In genomic region chr11:116771935-116772334, GRCh38 we compare ENCODE assay signal across 8 cellular contexts. TPM values are rescaled to one million over a fixed set of nuclear protein-coding genes. Genes with fewer than 3 reads are reported as not detected.
DNase-seq lines count a peak whose midpoint lies in the region; ATAC-seq and TF ChIP-seq lines count a peak whose summit lies in the region.

No MANE protein-coding gene starts in this region.

- H3K27me3 ChIP-seq in Loucy (ENCODE audit: insufficient read depth, low read length, poor library complexity, severe bottlenecking) = no peaks in the 10 kb centered on the region
- H3K27me3 ChIP-seq in ectodermal cell (ENCODE audit: control insufficient read depth, insufficient read depth, low read length, poor library complexity, severe bottlenecking) = no peaks in the 10 kb centered on the region

- 32 to 44% methylated on average over 1 to 2 of the region's 2 CpGs for WGBS in ectodermal cell, 2 experiments

- peak overlapping the region; percentile 92 for H3K4me2 ChIP-seq in Loucy (ENCODE audit: low read depth, low read length, poor library complexity, severe bottlenecking)

- no peaks in the 10 kb centered on the region for H3K9me3 Mint-ChIP-seq in CD14-positive monocyte
- H3K9me3 Mint-ChIP-seq in neural crest cell = no peaks in the 10 kb centered on the region

- H3K4me1 ChIP-seq in Loucy (ENCODE audit: insufficient read depth, low read length, poor library complexity, severe bottlenecking) (peaks cover 30% of the 10 kb centered on the region), ectodermal cell (ENCODE audit: control insufficient read depth, insufficient read depth, low read length) (peaks cover 6% of the 10 kb centered on the region)

- H3K36me3 Mint-ChIP-seq in CD14-positive monocyte (peaks cover 20 to 30% of the 10 kb centered on the region in 2 donors), neural crest cell (ENCODE audit: low read depth) (peaks cover 13% of the 10 kb centered on the region)

- H3K4me1 Mint-ChIP-seq in CD14-positive monocyte (peaks cover 41% of the 10 kb centered on the region), neural crest cell (peaks cover 32% of the 10 kb centered on the region)

- H3K27me3 Mint-ChIP-seq in CD14-positive monocyte (ENCODE audit: low read depth in 3 of 3) (peaks cover 0 to 5% (median 1%) of the 10 kb centered on the region in 3 donors), neural crest cell (ENCODE audit: low read depth) (no peaks in the 10 kb centered on the region)

- H3K36me3 ChIP-seq in Loucy (ENCODE audit: insufficient read depth, low read length) = peaks cover 7% of the 10 kb centered on the region
- H3K36me3 ChIP-seq in ectodermal cell (ENCODE audit: control insufficient read depth, insufficient read depth, low read length) = peaks cover 10% of the 10 kb centered on the region

- H3F3A ChIP-seq in Loucy (ENCODE audit: low read depth) = 0 out of 2 replicates have a peak, but pooled peaks cover 3% of the 10 kb centered on the region

- no peak for ATAC-seq in GM18517 (IDR thresholded peaks at IDR 0.05; ENCODE audit: unreplicated experiment)
- ATAC-seq in GM19452 (IDR thresholded peaks at IDR 0.05; ENCODE audit: unreplicated experiment) = no peak

- H3K4me3 ChIP-seq in Loucy (ENCODE audit: low read length, poor library complexity, severe bottlenecking) (peak overlapping the region; percentile 95), ectodermal cell (ENCODE audit: insufficient read depth, low read depth, low read length) (peak overlapping the region; percentile 69)

- H3K27ac ChIP-seq in ectodermal cell (ENCODE audit: insufficient read depth, low read depth, low read length, poor library complexity, severe bottlenecking) = no peak overlapping the region

- no peaks in the 10 kb centered on the region for H3K9me3 ChIP-seq in Loucy (ENCODE audit: insufficient read depth, low read depth, low read length)
- no peaks in the 10 kb centered on the region for H3K9me3 ChIP-seq in ectodermal cell (ENCODE audit: control insufficient read depth, low read length)

- TF ChIP-seq CTCF in CD14-positive monocyte (IDR thresholded peaks at IDR 0.05) (no peak), Loucy (conservative IDR thresholded peaks at IDR 0.05; ENCODE audit: low read length) (no peak), neural crest cell (conservative IDR thresholded peaks at IDR 0.05) (no peak)

- no peaks in the 10 kb centered on the region for H3K9me2 ChIP-seq in Loucy (replicated peaks; ENCODE audit: low read depth, low read length)

- peaks cover 54% of the 10 kb centered on the region for H3K79me2 ChIP-seq in Loucy (ENCODE audit: insufficient read depth, low read length)

- H3K4me3 Mint-ChIP-seq in CD14-positive monocyte (peak overlapping the region; percentile 92 to 97), neural crest cell (peak overlapping the region; percentile 98)

- peak overlapping the region; percentile 93 for H3K9ac ChIP-seq in Loucy (ENCODE audit: low read depth, low read length, poor library complexity, severe bottlenecking)

- H3K27ac Mint-ChIP-seq in CD14-positive monocyte (peak overlapping the region in 4 of 7 donors; percentile 93 to 97 (median 94)), neural crest cell (ENCODE audit: unreplicated experiment) (peak overlapping the region; percentile 99)

- DNase-seq in CD14-positive monocyte (ENCODE audit: low spot score) (no peak), neural crest cell (ENCODE audit: low read depth, low spot score) (no peak), NCI-H345 (lab: John Stamatoyannopoulos, UW) (no peak), EL (no peak)

- peak overlapping the region; percentile 91; the same call in 1 of the 2 replicates for H2AFZ ChIP-seq in Loucy (ENCODE audit: low read length)

- intact Hi-C loops in CD14-positive monocyte (cut with micrococcal nuclease) = loop anchor here in 1 of 2 donors (5.0 kb wide), 1 partner anchor 460 kb away; the partner anchor contains the start of genes PCSK7 and RNF214

- H4K20me1 ChIP-seq in Loucy (ENCODE audit: insufficient read depth, low read length, poor library complexity, severe bottlenecking) = peaks cover 21% of the 10 kb centered on the region

RNA-seq across cellular contexts. Expression of gene BUD13, which starts 0.9 kb away (rescaled TPM):
- 1 to 10 TPM; 4.2 to 5.3 TPM for polyA plus RNA-seq in CD14-positive monocyte
- polyA plus RNA-seq in ectodermal cell (2013, experiment 1 of 4) = 36.9 TPM
- polyA plus RNA-seq in ectodermal cell (2013, experiment 2 of 4) = 34.7 TPM
- 25.0 TPM for polyA plus RNA-seq in ectodermal cell (2013, experiment 3 of 4)
- polyA plus RNA-seq in ectodermal cell (2013, experiment 4 of 4) = 30.2 TPM
- 39.0 and 39.7 TPM in 2 replicates for total RNA-seq in neural crest cell

RNA-seq across cellular contexts. Expression of gene ZPR1, which starts 15.9 kb away (rescaled TPM):
- polyA plus RNA-seq in CD14-positive monocyte = 10 to 100 TPM; 35.2 to 35.5 TPM
- 44.2 TPM for polyA plus RNA-seq in ectodermal cell (2013, experiment 1 of 4)
- 43.3 TPM for polyA plus RNA-seq in ectodermal cell (2013, experiment 2 of 4)
- polyA plus RNA-seq in ectodermal cell (2013, experiment 3 of 4) = 43.5 TPM
- polyA plus RNA-seq in ectodermal cell (2013, experiment 4 of 4) = 41.1 TPM
- 40.7 and 44.5 TPM in 2 replicates for total RNA-seq in neural crest cell

RNA-seq across cellular contexts. Expression of gene APOA5, which starts 19.7 kb away (rescaled TPM):
- not detected for polyA plus RNA-seq in CD14-positive monocyte
- not detected for polyA plus RNA-seq in ectodermal cell (2013, experiment 1 of 4)
- polyA plus RNA-seq in ectodermal cell (2013, experiment 2 of 4) = not detected
- polyA plus RNA-seq in ectodermal cell (2013, experiment 3 of 4) = not detected
- not detected for polyA plus RNA-seq in ectodermal cell (2013, experiment 4 of 4)
- not detected in 2 replicates for total RNA-seq in neural crest cell

RNA-seq across cellular contexts. Expression of gene APOA4, which starts 51.2 kb away (rescaled TPM):
- polyA plus RNA-seq in CD14-positive monocyte = not detected
- not detected for polyA plus RNA-seq in ectodermal cell (2013, experiment 1 of 4)
- polyA plus RNA-seq in ectodermal cell (2013, experiment 2 of 4) = 0.12 TPM
- 1.2 TPM for polyA plus RNA-seq in ectodermal cell (2013, experiment 3 of 4)
- polyA plus RNA-seq in ectodermal cell (2013, experiment 4 of 4) = 0.28 TPM
- not detected in 2 replicates for total RNA-seq in neural crest cell

RNA-seq across cellular contexts. Expression of gene APOC3, which starts 57.8 kb away (rescaled TPM):
- polyA plus RNA-seq in CD14-positive monocyte = not detected
- polyA plus RNA-seq in ectodermal cell (2013, experiment 1 of 4) = not detected
- not detected for polyA plus RNA-seq in ectodermal cell (2013, experiment 2 of 4)
- 0.64 TPM for polyA plus RNA-seq in ectodermal cell (2013, experiment 3 of 4)
- not detected for polyA plus RNA-seq in ectodermal cell (2013, experiment 4 of 4)
- not detected in 2 replicates for total RNA-seq in neural crest cell
